Comparison of ENCODE assay signal across 9 cellular contexts in genomic region chrX:84729809-84730208, GRCh38.
DNase-seq lines count a peak whose midpoint lies in the region; FAIRE-seq and TF ChIP-seq lines count a peak whose summit lies in the region.
"Had no signal": no experiment of that assay in that cellular context is flagged by ENCODE, and none has a peak within 500 bp of the region (broad histone marks: within the 10 kb centered on the region; RNA-seq: fewer than 3 reads in every experiment).

No MANE protein-coding gene starts in this region.

- H2AK5ac ChIP-seq in mesendoderm (ENCODE audit: low read length) = no peak overlapping the region

- no peak overlapping the region for H3K4ac ChIP-seq in mesendoderm (ENCODE audit: low read depth, low read length)

- H3K56ac ChIP-seq in mesendoderm (ENCODE audit: low read length) = no peak overlapping the region

- no peak overlapping the region for H3K18ac ChIP-seq in mesendoderm (ENCODE audit: low read length)

- H3K4me1 Mint-ChIP-seq in activated naive CD4-positive, alpha-beta T cell treated with anti-CD3 and anti-CD28 coated beads for 36 hours (ENCODE audit: low read depth) = no peaks in the 10 kb centered on the region

- no peaks in the 10 kb centered on the region for H3K36me3 ChIP-seq in mesendoderm (ENCODE audit: control insufficient read depth, insufficient read depth, low read length)

- WGBS in mesendoderm (ENCODE audit: extremely low coverage, insufficient coverage, low lambda C conversion rate) = no CpG with 5 or more reads among the region's 5 CpGs

- H3K79me2 ChIP-seq in mesendoderm (ENCODE audit: control insufficient read depth, insufficient read depth, low read length) = no peaks in the 10 kb centered on the region

- H4K8ac ChIP-seq in mesendoderm (ENCODE audit: low read depth, low read length) = no peak overlapping the region

- no peaks in the 10 kb centered on the region for H3K27me3 Mint-ChIP-seq in activated naive CD4-positive, alpha-beta T cell treated with anti-CD3 and anti-CD28 coated beads for 36 hours (ENCODE audit: low read depth)
- H3K27me3 Mint-ChIP-seq: stimulated activated naive CD8-positive, alpha-beta T cell treated with anti-CD3 and anti-CD28 coated beads, Interleukin-15, Interleukin-2, amounts not matched to agents 100 ng/mL and 50 ng/mL, for 24 hours had no signal

- no peaks in the 10 kb centered on the region for H3K36me3 Mint-ChIP-seq in activated naive CD4-positive, alpha-beta T cell treated with anti-CD3 and anti-CD28 coated beads for 36 hours (ENCODE audit: low read depth)

- no peaks in the 10 kb centered on the region for H3K4me1 ChIP-seq in mesendoderm (ENCODE audit: control insufficient read depth, low read depth, low read length)

- CTCF ChIA-PET in activated naive CD4-positive, alpha-beta T cell treated with anti-CD3 and anti-CD28 coated beads for 36 hours (lab: Charles Lee) = no interaction called here

- no peak overlapping the region for H3K4me2 ChIP-seq in mesendoderm (ENCODE audit: low read length)

- H3K9me3 Mint-ChIP-seq in activated naive CD4-positive, alpha-beta T cell treated with anti-CD3 and anti-CD28 coated beads for 36 hours = no peaks in the 10 kb centered on the region
- H3K9me3 Mint-ChIP-seq: stimulated activated naive CD8-positive, alpha-beta T cell treated with anti-CD3 and anti-CD28 coated beads, Interleukin-15, Interleukin-2, amounts not matched to agents 100 ng/mL and 50 ng/mL, for 24 hours had no signal

- H3K9ac ChIP-seq in mesendoderm (ENCODE audit: low read length) = no peak overlapping the region

- no peak overlapping the region for H2BK120ac ChIP-seq in mesendoderm (ENCODE audit: low read depth, low read length)

- H3K27me3 ChIP-seq in mesendoderm (ENCODE audit: insufficient read depth, low read length, poor library complexity) = no peaks in the 10 kb centered on the region

- no peak overlapping the region for H3K27ac Mint-ChIP-seq in activated naive CD4-positive, alpha-beta T cell treated with anti-CD3 and anti-CD28 coated beads for 36 hours
- H3K27ac Mint-ChIP-seq: stimulated activated naive CD8-positive, alpha-beta T cell treated with anti-CD3 and anti-CD28 coated beads, Interleukin-15, Interleukin-2, amounts not matched to agents 100 ng/mL and 50 ng/mL, for 24 hours had no signal

- no peaks in the 10 kb centered on the region for H3K79me1 ChIP-seq in mesendoderm (ENCODE audit: low read length)

- no peak overlapping the region for H2BK5ac ChIP-seq in mesendoderm (ENCODE audit: low read length)

- no peak overlapping the region for H3K4me3 Mint-ChIP-seq in activated naive CD4-positive, alpha-beta T cell treated with anti-CD3 and anti-CD28 coated beads for 36 hours
- H3K4me3 Mint-ChIP-seq: stimulated activated naive CD8-positive, alpha-beta T cell treated with anti-CD3 and anti-CD28 coated beads, Interleukin-15, Interleukin-2, amounts not matched to agents 100 ng/mL and 50 ng/mL, for 24 hours had no signal

- no peak overlapping the region for H2BK15ac ChIP-seq in mesendoderm (replicated peaks; ENCODE audit: low read depth)

- TF ChIP-seq POLR2A in H54 (IDR thresholded peaks at IDR 0.05; ENCODE audit: low read depth, low read length) = no peak

- intact Hi-C loops in activated naive CD4-positive, alpha-beta T cell treated with anti-CD3 and anti-CD28 coated beads for 36 hours (cut with micrococcal nuclease) = loop anchor here (1.0 to 2.0 kb wide), 2 partner anchors 322 to 815 kb away; no protein-coding TSS in a partner anchor

- H3K23ac ChIP-seq in mesendoderm (ENCODE audit: low read length) = no peak overlapping the region

- H4K5ac ChIP-seq in mesendoderm (ENCODE audit: low read length) = no peak overlapping the region

- no peak overlapping the region for H3K4me3 ChIP-seq in Jurkat, Clone E6-1 (ENCODE audit: low read length)
- no peak overlapping the region for H3K4me3 ChIP-seq in mesendoderm (ENCODE audit: low read length)

- no peak for FAIRE-seq in H54 (lab: Jason Lieb, UNC)

- no peak overlapping the region for H3K27ac ChIP-seq in mesendoderm (ENCODE audit: low read depth, low read length)

- DNase-seq in activated naive CD4-positive, alpha-beta T cell treated with anti-CD3 and anti-CD28 coated beads for 36 hours = peak; percentile 4
- no peak for DNase-seq in activated naive CD4-positive, alpha-beta T cell treated with Interleukin-2 at 50 U/mL for 16 hours
- DNase-seq in H54 (ENCODE audit: insufficient read length, low spot score) = peak; percentile 1
- DNase-seq in Jurkat, Clone E6-1 (ENCODE audit: low read depth, low spot score) = peak; percentile 33
- DNase-seq in OCI-M1 (lab: John Stamatoyannopoulos, UW) = peak; percentile 58
- peak; percentile 52 for DNase-seq in ecto neural progenitor cell (ENCODE audit: low spot score)
- peak; percentile 94 for DNase-seq in mesendoderm
- DNase-seq in DMS79 treated with DMSO at 0.1 percent for 48 hours (lab: John Stamatoyannopoulos, UW) = no peak

Comparison
In these comparisons a context has a peak if more than half of its experiments do, and no peak if none do; other contexts are left out.
1. DNase-seq: peak in activated naive CD4-positive, alpha-beta T cell treated with anti-CD3 and anti-CD28 coated beads for 36 hours (single experiment), H54 (single experiment), Jurkat, Clone E6-1 (single experiment), OCI-M1 (single experiment), ecto neural progenitor cell (single experiment) and mesendoderm (single experiment); none in activated naive CD4-positive, alpha-beta T cell treated with Interleukin-2 at 50 U/mL for 16 hours (single experiment) and DMS79 treated with DMSO at 0.1 percent for 48 hours (single experiment).